18 cellular contexts compared by ENCODE assay signal in genomic region chr16:66486199-66486772, GRCh38. TPM values are rescaled to one million over a fixed set of nuclear protein-coding genes. Genes with fewer than 3 reads are reported as not detected.
DNase-seq lines count a peak whose midpoint lies in the region; ATAC-seq and TF ChIP-seq lines count a peak whose summit lies in the region.
"Had no signal": no experiment of that assay in that cellular context is flagged by ENCODE, and none has a peak within 500 bp of the region (broad histone marks: within the 10 kb centered on the region; RNA-seq: fewer than 3 reads in every experiment).

No MANE protein-coding gene starts in this region.

- DNase-seq in IMR-90 (no peak), mammary epithelial cell (no peak), tibial artery (peak in 1 of 2 donors; percentile 25), COLO829 (ENCODE audit: low spot score) (no peak), smooth muscle cell (lab: John Stamatoyannopoulos, UW; ENCODE audit: unreplicated experiment) (no peak)
- DNase-seq: activated CD4-positive, alpha-beta T cell treated with anti-CD3 and anti-CD28 coated beads for 4 hours; activated naive CD4-positive, alpha-beta T cell treated with anti-CD3 and anti-CD28 coated beads, Interleukin-2, amount 10 ng/mL, durations not matched to agents 7 days and 5 days; activated T-cell treated with anti-CD3 and anti-CD28 coated beads for 4 hours; GOT3; natural killer cell; NCI-H2171 treated with DMSO at 0.1 percent for 48 hours; stimulated activated CD4-positive, alpha-beta T cell treated with anti-CD3 and anti-CD28 coated beads, Interleukin-1b, Interleukin-23, amount 100 ng/mL, for 48 hours had no signal

- H2BK5ac ChIP-seq in IMR-90 (ENCODE audit: low read depth, low read length, poor library complexity, severe bottlenecking) = no peak overlapping the region

- 100% methylated on average over 3 of the region's 12 CpGs; no CpG with 5 or more reads in 1 of the 2 experiments for WGBS in IMR-90 (ENCODE audit: extremely low coverage in 2 of 2, insufficient read length in 1 of 2), 2 experiments
- 97% methylated on average over 11 of the region's 12 CpGs for WGBS in mammary epithelial cell (ENCODE audit: low coverage, missing lambda C conversion rate)
- 96% methylated on average over 12 of the region's 12 CpGs for WGBS in smooth muscle cell (ENCODE audit: low lambda C conversion rate)

- no peak overlapping the region for H2AK5ac ChIP-seq in IMR-90 (ENCODE audit: low read depth, low read length)

- H3K4me2 ChIP-seq in IMR-90 (ENCODE audit: low read depth, low read length) (no peak overlapping the region), mammary epithelial cell (ENCODE audit: insufficient read depth, low read depth, low read length) (no peak overlapping the region), smooth muscle cell (no peak overlapping the region)
- H3K4me2 ChIP-seq: KMS-11 had no signal

- H2AK9ac ChIP-seq in IMR-90 (replicated peaks; ENCODE audit: low read depth, low read length, poor library complexity) = no peak overlapping the region

- dilution Hi-C loops in IMR-90 (cut with HindIII; ENCODE audit: low sequenced_read_pairs, unreplicated experiment) (no loop called here), mammary epithelial cell (cut with HindIII; ENCODE audit: low sequenced_read_pairs) (no loop called here)

- H3K4ac ChIP-seq in IMR-90 (ENCODE audit: low read depth, low read length) = peak overlapping the region; percentile 17; the same call in 1 of the 2 replicates

- H3K9me3 ChIP-seq in IMR-90 (ENCODE audit: control insufficient read depth, insufficient read depth, low read length) (0 out of 2 replicates have a peak, but pooled peaks cover 3% of the 10 kb centered on the region), mammary epithelial cell (replicated peaks; ENCODE audit: insufficient read depth, low read length) (no peaks in the 10 kb centered on the region), muscle layer of duodenum (ENCODE audit: control insufficient read depth in 1 of 2, low read length in 2 of 2) (no peaks in the 10 kb centered on the region), tibial artery (no peaks in the 10 kb centered on the region), smooth muscle cell (replicated peaks; ENCODE audit: low read depth) (no peaks in the 10 kb centered on the region)
- H3K9me3 ChIP-seq: BE2C had no signal

- H4K8ac ChIP-seq in IMR-90 (ENCODE audit: low read depth in 2 of 2, low read length in 2 of 2) = no peak overlapping the region

- no peak for TF ChIP-seq CTCF in IMR-90 (conservative IDR thresholded peaks at IDR 0.05; ENCODE audit: low read depth, low read length)
- TF ChIP-seq CTCF in mammary epithelial cell (conservative IDR thresholded peaks at IDR 0.05 in 1 of 2, IDR thresholded peaks at IDR 0.05 in 1 of 2; ENCODE audit: extremely low read depth in 1 of 2, insufficient read depth in 1 of 2, low read depth in 1 of 2, low read length in 2 of 2) = no peak
- no peak for TF ChIP-seq CTCF in tibial artery (IDR thresholded peaks at IDR 0.05)
- no peak for TF ChIP-seq CTCF in smooth muscle cell (IDR thresholded peaks at IDR 0.05; ENCODE audit: borderline replicate concordance, insufficient read depth, poor library complexity, severe bottlenecking)

- no peak overlapping the region for H3K18ac ChIP-seq in IMR-90 (ENCODE audit: low read depth, low read length)

- no peak overlapping the region for H4K5ac ChIP-seq in IMR-90 (ENCODE audit: low read depth, low read length)

- ATAC-seq in IMR-90 (ENCODE audit: low read depth) = no peak
- no peak for ATAC-seq in GM18909 (IDR thresholded peaks at IDR 0.05; ENCODE audit: poor library complexity, unreplicated experiment)
- ATAC-seq: natural killer cell had no signal

- no peak overlapping the region for H4K91ac ChIP-seq in IMR-90 (ENCODE audit: insufficient read depth, low read depth, low read length)

- TF ChIP-seq POLR2A in IMR-90 (IDR thresholded peaks at IDR 0.05; ENCODE audit: low read depth, low read length) = no peak

- no peaks in the 10 kb centered on the region for H3K79me2 ChIP-seq in mammary epithelial cell (ENCODE audit: insufficient read depth, low read length)
- H3K79me2 ChIP-seq in smooth muscle cell (ENCODE audit: low read depth) = no peaks in the 10 kb centered on the region

- H3K27me3 ChIP-seq in IMR-90 (ENCODE audit: control insufficient read depth, insufficient read depth, low read length) (no peaks in the 10 kb centered on the region), mammary epithelial cell (ENCODE audit: insufficient read depth, low read length) (no peaks in the 10 kb centered on the region), muscle layer of duodenum (ENCODE audit: low read depth, low read length) (no peaks in the 10 kb centered on the region), tibial artery (no peaks in the 10 kb centered on the region), smooth muscle cell (ENCODE audit: low read depth) (no peaks in the 10 kb centered on the region)
- H3K27me3 ChIP-seq: BE2C had no signal

- H2AFZ ChIP-seq in IMR-90 (replicated peaks; ENCODE audit: low read length, poor library complexity) (no peak overlapping the region), mammary epithelial cell (ENCODE audit: low read depth, low read length) (peak overlapping the region; percentile 37), smooth muscle cell (ENCODE audit: low read depth) (no peak overlapping the region)

- H3K36me3 ChIP-seq in IMR-90 (ENCODE audit: control insufficient read depth, insufficient read depth, low read length) (no peaks in the 10 kb centered on the region), mammary epithelial cell (ENCODE audit: insufficient read depth, low read length) (no peaks in the 10 kb centered on the region), muscle layer of duodenum (ENCODE audit: control insufficient read depth in 1 of 2, insufficient read depth in 2 of 2, low read length in 2 of 2) (no peaks in the 10 kb centered on the region), tibial artery (no peaks in the 10 kb centered on the region), smooth muscle cell (ENCODE audit: low read depth) (no peaks in the 10 kb centered on the region)
- H3K36me3 ChIP-seq: BE2C had no signal

- H3K9ac ChIP-seq in IMR-90 (ENCODE audit: low read depth, low read length) = no peak overlapping the region; the same call in 1 of the 2 replicates
- H3K9ac ChIP-seq in mammary epithelial cell (ENCODE audit: insufficient read depth, low read length) = no peak overlapping the region
- no peak overlapping the region for H3K9ac ChIP-seq in smooth muscle cell (ENCODE audit: low read depth)
- H3K9ac ChIP-seq: KMS-11 had no signal

- POLR2A ChIA-PET in IMR-90 (lab: Charles Lee; ENCODE audit: unreplicated experiment) = no interaction called here

- CTCF ChIA-PET in IMR-90 (lab: Yijun Ruan, JAX) (no interaction called here), mammary epithelial cell (lab: Charles Lee; ENCODE audit: low non-redundant PET) (no interaction called here)

- no peak overlapping the region for H2BK15ac ChIP-seq in IMR-90 (ENCODE audit: low read depth, low read length)

- no peaks in the 10 kb centered on the region for H3F3A ChIP-seq in smooth muscle cell (ENCODE audit: low read depth)

- 0 out of 2 replicates have a peak, but pooled peaks cover 3% of the 10 kb centered on the region for H3K9me1 ChIP-seq in IMR-90 (ENCODE audit: insufficient read depth, low read length)

- H3K23ac ChIP-seq in IMR-90 (ENCODE audit: low read depth, low read length) = no peak overlapping the region

- no peak overlapping the region for H3K56ac ChIP-seq in IMR-90 (ENCODE audit: extremely low read depth, insufficient read depth, low read length)

- H2BK20ac ChIP-seq in IMR-90 (ENCODE audit: low read depth, low read length) = no peak overlapping the region

- H4K20me1 ChIP-seq in IMR-90 (ENCODE audit: insufficient read depth, low read length) (no peaks in the 10 kb centered on the region), mammary epithelial cell (ENCODE audit: insufficient read depth, low read length) (no peaks in the 10 kb centered on the region), smooth muscle cell (ENCODE audit: low read depth) (no peaks in the 10 kb centered on the region)

- no peak overlapping the region for H2BK120ac ChIP-seq in IMR-90 (ENCODE audit: low read depth, low read length)

- H3K79me1 ChIP-seq in IMR-90 (ENCODE audit: low read depth in 1 of 2, low read length in 2 of 2) = no peaks in the 10 kb centered on the region

- intact Hi-C loops in IMR-90 (cut with micrococcal nuclease) (no loop called here), mammary epithelial cell (cut with micrococcal nuclease) (no loop called here), tibial artery (cut with DNase I; ENCODE audit: low total_unique reads) (no loop called here)

- H3K14ac ChIP-seq in IMR-90 (replicated peaks; ENCODE audit: low read depth, low read length) = no peak overlapping the region

- TF ChIP-seq RAD21 in IMR-90 (IDR thresholded peaks at IDR 0.05; ENCODE audit: low read length) = no peak

- in situ Hi-C loops in IMR-90 (cut with MboI; ENCODE audit: low sequenced_read_pairs) (loop anchor here (5.0 kb wide), 1 partner anchor 79 kb away; no protein-coding TSS in a partner anchor), mammary epithelial cell (cut with MboI; ENCODE audit: low sequenced_read_pairs in 2 of 2) (no loop called here)

- BruUV-seq in IMR-90 (replicated peaks; lab: Mats Ljungman, UMichigan) = no TSS peak
- no TSS peak for BruUV-seq in mammary epithelial cell (replicated peaks; lab: Mats Ljungman, UMichigan)

- H3K4me1 ChIP-seq in IMR-90 (ENCODE audit: control insufficient read depth, insufficient read depth, low read length) = peaks cover 11% of the 10 kb centered on the region; the same call in 1 of the 2 replicates
- H3K4me1 ChIP-seq in mammary epithelial cell (ENCODE audit: insufficient read depth, low read length) = peaks cover 27% of the 10 kb centered on the region
- H3K4me1 ChIP-seq in muscle layer of duodenum (ENCODE audit: control insufficient read depth in 1 of 2, insufficient read depth in 2 of 2, low read length in 2 of 2) = peaks cover 0 to 11% of the 10 kb centered on the region in 2 donors
- H3K4me1 ChIP-seq in tibial artery = peaks cover 0 to 23% (median 22%) of the 10 kb centered on the region in 4 donors
- no peaks in the 10 kb centered on the region for H3K4me1 ChIP-seq in smooth muscle cell (ENCODE audit: low read depth)

- no peak overlapping the region for H3K27ac ChIP-seq in IMR-90 (ENCODE audit: insufficient read depth, low read length)
- no peak overlapping the region for H3K27ac ChIP-seq in mammary epithelial cell (ENCODE audit: insufficient read depth, low read depth, low read length)
- H3K27ac ChIP-seq in muscle layer of duodenum (ENCODE audit: low read length) = peak overlapping the region; percentile 9
- peak overlapping the region; percentile 73 to 81 for H3K27ac ChIP-seq in tibial artery
- no peak overlapping the region for H3K27ac ChIP-seq in smooth muscle cell (ENCODE audit: low read depth)
- H3K27ac ChIP-seq: epithelial cell of prostate, KMS-11 had no signal

- H3K4me3 ChIP-seq in IMR-90 (ENCODE audit: insufficient read depth, low read depth, low read length) (no peak overlapping the region), mammary epithelial cell (replicated peaks in 1 of 3; ENCODE audit: insufficient read depth in 1 of 3, low read depth in 2 of 3, low read length in 3 of 3) (no peak overlapping the region), muscle layer of duodenum (ENCODE audit: low read depth in 1 of 2, low read length in 2 of 2) (no peak overlapping the region), tibial artery (no peak overlapping the region), smooth muscle cell (no peak overlapping the region)
- H3K4me3 ChIP-seq: lung had no signal

RNA-seq across cellular contexts. Expression of gene BEAN1, which starts 59.2 kb away (rescaled TPM):
- not detected in 2 replicates for total RNA-seq in IMR-90 (2012; rRNA removed)
- polyA plus RNA-seq in IMR-90 (2012; rRNA removed) = not detected in 2 replicates
- polyA plus RNA-seq in IMR-90 (2012; cell fraction: cytosol; rRNA removed) = not detected in 2 replicates
- 0.13 TPM in 1 of 2 replicates, not detected in the other for polyA plus RNA-seq in IMR-90 (2012; cell fraction: nucleus; rRNA removed; ENCODE audit: low replicate concordance)
- total RNA-seq in mammary epithelial cell = 1 to 10 TPM; 1.3 to 1.9 TPM
- 0.61 TPM for polyA plus RNA-seq in mammary epithelial cell
- not detected for polyA minus RNA-seq in mammary epithelial cell
- 0.81 and 0.94 TPM in 2 replicates for total RNA-seq in smooth muscle cell
- 2.2 and 4.9 TPM in 2 replicates for polyA plus RNA-seq in smooth muscle cell
- total RNA-seq: natural killer cell had no signal

Comparison
In these comparisons a context has a peak if more than half of its experiments do, and no peak if none do; other contexts are left out.
1. H3K27ac ChIP-seq: peak in muscle layer of duodenum (single experiment) and tibial artery (2 of 2); none in IMR-90 (single experiment), mammary epithelial cell (single experiment) and smooth muscle cell (single experiment).